ENCODE assay signal across 14 cellular contexts in the genomic region with DNA sequence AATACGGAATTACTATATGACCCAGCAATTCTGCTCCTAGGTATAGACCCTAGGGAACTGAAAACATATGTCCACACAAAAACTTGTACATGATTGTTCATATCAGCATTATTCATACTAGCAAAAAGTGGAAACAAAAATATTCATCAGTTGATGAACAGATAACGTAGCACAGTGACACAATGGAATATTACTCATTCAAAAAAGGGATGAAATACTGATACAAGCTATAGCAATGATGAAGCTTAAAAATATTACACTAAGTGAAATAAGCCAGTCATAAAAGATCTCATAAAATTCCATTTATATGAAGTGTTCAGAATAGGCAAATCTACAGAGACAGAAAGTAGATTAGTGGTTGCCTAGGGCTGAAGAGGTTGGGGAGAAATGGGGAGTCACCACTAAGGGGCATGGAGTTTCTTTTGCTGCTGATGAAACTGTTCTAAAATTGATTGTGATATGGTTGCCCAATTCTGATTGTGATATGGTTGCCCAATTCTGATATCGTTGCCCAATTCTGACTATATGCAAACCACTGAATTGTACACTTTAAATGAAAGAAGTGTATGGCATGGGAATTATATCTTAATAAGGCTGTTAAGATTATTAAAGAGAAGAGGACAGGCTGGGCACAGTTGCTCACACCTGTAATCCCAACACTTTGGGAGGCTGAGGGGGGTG. TPM values are rescaled to one million over a fixed set of nuclear protein-coding genes. Genes with fewer than 3 reads are reported as not detected.
DNase-seq lines count a peak whose midpoint lies in the region; ATAC-seq lines count a peak whose summit lies in the region.
"Had no signal": no experiment of that assay in that cellular context is flagged by ENCODE, and none has a peak within 500 bp of the region (broad histone marks: within the 10 kb centered on the region; RNA-seq: fewer than 3 reads in every experiment).

No MANE protein-coding gene starts in this region.

- H3K4me2 ChIP-seq in mesenchymal stem cell (ENCODE audit: low read length, poor library complexity, severe bottlenecking): no peak overlapping the region
- H3K4me2 ChIP-seq: smooth muscle cell had no signal

- H3K9me3 ChIP-seq in mesenchymal stem cell (ENCODE audit: control insufficient read depth, low read length): no peaks in the 10 kb centered on the region
- H3K9me3 ChIP-seq: Caco-2, Peyer's patch, tibial nerve had no signal

- H3K23ac ChIP-seq in mesenchymal stem cell (ENCODE audit: low read length in 2 of 2): no peak overlapping the region

- DNase-seq in SIG-M5 treated with dmso at 0.1 percent for 504 hours (lab: John Stamatoyannopoulos, UW; ENCODE audit: unreplicated experiment) (peak; percentile 10), SIG-M5 (lab: John Stamatoyannopoulos, UW) (no peak), M059J (ENCODE audit: low read depth) (peak; percentile 78), amniotic stem cell (lab: John Stamatoyannopoulos, UW) (peak; percentile 68), mesenchymal stem cell (no peak), NCI-H187 treated with DMSO at 0.1 percent for 48 hours (lab: John Stamatoyannopoulos, UW) (no peak), GM19240 (ENCODE audit: insufficient read length, low spot score) (no peak)
- DNase-seq: 8988T, Caco-2, NCI-H446, Peyer's patch had no signal

- H3K4me3 ChIP-seq in mesenchymal stem cell (ENCODE audit: insufficient read depth in 1 of 2, low read depth in 1 of 2, low read length in 2 of 2): no peak overlapping the region
- H3K4me3 ChIP-seq: Peyer's patch, smooth muscle cell, tibial nerve had no signal

- no peak overlapping the region for H3K18ac ChIP-seq in mesenchymal stem cell (ENCODE audit: low read depth in 1 of 2, low read length in 2 of 2)

- no peak overlapping the region for H4K8ac ChIP-seq in mesenchymal stem cell (ENCODE audit: low read length)

- no peak overlapping the region for H2AFZ ChIP-seq in mesenchymal stem cell (ENCODE audit: low read depth, low read length)

- no peak overlapping the region for H2BK120ac ChIP-seq in mesenchymal stem cell (ENCODE audit: low read depth, low read length)

- no peak overlapping the region for H2BK5ac ChIP-seq in mesenchymal stem cell (ENCODE audit: low read depth, low read length, poor library complexity, severe bottlenecking)

- ATAC-seq in HG03025 (IDR thresholded peaks at IDR 0.05; ENCODE audit: low FRiP score, unreplicated experiment): no peak

- H3K79me1 ChIP-seq in mesenchymal stem cell (replicated peaks; ENCODE audit: low read length, poor library complexity, severe bottlenecking): no peaks in the 10 kb centered on the region

- H3K4ac ChIP-seq in mesenchymal stem cell (ENCODE audit: low read depth in 1 of 2, low read length in 2 of 2): no peak overlapping the region

- H4K91ac ChIP-seq in mesenchymal stem cell (ENCODE audit: low read length): no peak overlapping the region

- no peak overlapping the region for H2AK5ac ChIP-seq in mesenchymal stem cell (ENCODE audit: low read length, severe bottlenecking)

- H3K4me1 ChIP-seq in mesenchymal stem cell (ENCODE audit: control insufficient read depth, insufficient read depth, low read depth, low read length): no peaks in the 10 kb centered on the region
- H3K4me1 ChIP-seq: Caco-2, Peyer's patch, tibial nerve had no signal

- 100% methylated on average over 1 of the region's 3 CpGs for WGBS in mesenchymal stem cell

- no peak overlapping the region for H2BK15ac ChIP-seq in mesenchymal stem cell (ENCODE audit: low read depth, poor library complexity, severe bottlenecking)

- H3K14ac ChIP-seq in mesenchymal stem cell (ENCODE audit: low read length in 2 of 2): no peak overlapping the region

- peaks cover 0 to 35% of the 10 kb centered on the region in 2 experiments for H3K36me3 ChIP-seq in mesenchymal stem cell (ENCODE audit: control insufficient read depth in 1 of 2, insufficient read depth in 2 of 2, low read depth in 1 of 2, low read length in 2 of 2)

- H3K9ac ChIP-seq in mesenchymal stem cell (ENCODE audit: low read length): peak overlapping the region; percentile 50

- H3K27ac ChIP-seq in mesenchymal stem cell (ENCODE audit: low read length, poor library complexity, severe bottlenecking): no peak overlapping the region
- H3K27ac ChIP-seq: Peyer's patch, tibial nerve had no signal

- no peaks in the 10 kb centered on the region for H3K27me3 ChIP-seq in mesenchymal stem cell (ENCODE audit: control insufficient read depth in 1 of 2, insufficient read depth in 1 of 2, low read length in 2 of 2)
- H3K27me3 ChIP-seq: Peyer's patch, tibial nerve had no signal

- H2BK12ac ChIP-seq in mesenchymal stem cell (ENCODE audit: low read length in 2 of 2): no peak overlapping the region

RNA-seq across cellular contexts. Expression of a gene that starts 10.6 kb away (rescaled TPM):
- total RNA-seq in M059J (2014; rRNA removed; shearing (Covaris generic)): 2.9 and 4.1 TPM in 2 replicates
- polyA plus RNA-seq in mesenchymal stem cell (2013, experiment 1 of 2): 3.9 TPM
- 4.9 TPM for polyA plus RNA-seq in mesenchymal stem cell (2013, experiment 2 of 2)

RNA-seq across cellular contexts. Expression of a gene that starts 11.0 kb away (rescaled TPM):
- 5.5 and 18.0 TPM in 2 replicates for total RNA-seq in M059J (2014; rRNA removed; shearing (Covaris generic))
- 14.1 TPM for polyA plus RNA-seq in mesenchymal stem cell (2013, experiment 1 of 2)
- 13.7 TPM for polyA plus RNA-seq in mesenchymal stem cell (2013, experiment 2 of 2)

Comparison
In these comparisons a context has a peak if more than half of its experiments do, and no peak if none do; other contexts are left out.
1. DNase-seq: peak in SIG-M5 treated with dmso at 0.1 percent for 504 hours (single experiment), M059J (single experiment) and amniotic stem cell (single experiment); none in SIG-M5 (single experiment), mesenchymal stem cell (single experiment), NCI-H187 treated with DMSO at 0.1 percent for 48 hours (single experiment) and GM19240 (single experiment).